In genomic region chr15:98417346-98417745, GRCh38 we compare ENCODE assay signal across 23 cellular contexts.
"Had no signal": no experiment of that assay in that cellular context is flagged by ENCODE, and none has a peak within 500 bp of the region (broad histone marks: within the 10 kb centered on the region; RNA-seq: fewer than 3 reads in every experiment).

No MANE protein-coding gene starts in this region.

- H3K27ac ChIP-seq: HL-60, SJSA1, SK-N-MC had no signal

- H3K36me3 ChIP-seq: SJSA1 had no signal

- DNase-seq: KBM-7, MV-4-11, NCI-H1048, NCI-H1105, NCI-H1417, NCI-H1436 treated with DMSO at 0.1 percent for 48 hours, NCI-H1694 treated with DMSO at 0.1 percent for 48 hours, NCI-H2029, NCI-H2081 treated with DMSO at 0.1 percent for 48 hours, NCI-H2171, NCI-H226, NCI-H446, NCI-H510A, NCI-H524 treated with DMSO at 0.1 percent for 48 hours, NCI-H69, NCI-H774, Right ventricle myocardium superior, RPMI8226, SIG-M5 had no signal

- H3K4me3 ChIP-seq: SJSA1, SK-N-MC had no signal

- FAIRE-seq: RCC 7860 had no signal
